ENCODE assay signal across 11 cellular contexts in the genomic region with DNA sequence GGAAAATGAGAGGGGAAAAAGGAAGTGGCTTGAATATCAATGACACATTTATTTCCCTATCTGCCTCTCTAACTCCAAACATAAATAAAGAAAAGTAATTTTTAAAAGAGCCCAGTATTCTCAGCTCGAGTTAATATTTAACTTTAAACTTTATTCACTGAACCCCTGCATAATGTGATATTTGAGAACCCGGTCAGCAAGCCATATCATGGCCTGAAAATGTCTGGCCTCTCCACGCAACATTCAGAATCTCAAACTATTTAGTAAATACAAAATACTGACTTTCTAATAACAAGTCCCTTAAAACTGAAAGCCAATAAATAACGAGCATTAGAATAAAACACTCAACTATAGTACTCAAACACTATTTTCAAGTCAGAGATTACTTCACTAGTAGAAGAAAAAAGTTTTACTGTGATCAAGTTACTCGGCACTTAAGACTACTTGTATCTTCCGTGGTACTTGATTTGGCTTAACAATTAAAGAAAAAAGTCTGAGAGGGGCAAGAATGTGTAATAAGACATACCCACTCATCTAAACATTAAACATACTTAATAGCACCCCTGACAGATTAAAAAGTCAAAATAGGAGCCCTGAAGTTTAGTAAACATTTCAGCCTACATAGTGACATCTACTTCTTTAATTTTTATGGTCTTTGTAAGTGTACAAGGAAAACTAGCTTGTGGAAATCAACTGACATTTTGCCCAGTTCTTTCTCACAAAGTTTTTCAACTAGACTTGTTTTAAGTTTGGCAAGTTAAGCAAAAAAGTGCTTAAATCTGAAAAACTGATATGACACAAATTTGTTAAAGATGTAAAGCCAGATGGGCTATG. TPM values are rescaled to one million over a fixed set of nuclear protein-coding genes. Genes with fewer than 3 reads are reported as not detected.
DNase-seq lines count a peak whose midpoint lies in the region; ATAC-seq, FAIRE-seq and TF ChIP-seq lines count a peak whose summit lies in the region.
"Had no signal": no experiment of that assay in that cellular context is flagged by ENCODE, and none has a peak within 500 bp of the region (broad histone marks: within the 10 kb centered on the region; RNA-seq: fewer than 3 reads in every experiment).

No MANE protein-coding gene starts in this region.

- no peak for DNase-seq in GM23248
- DNase-seq in keratinocyte (ENCODE audit: low read depth, low spot score): no peak
- no peak for DNase-seq in ecto neural progenitor cell (ENCODE audit: low spot score)
- no peak for DNase-seq in Peyer's patch
- no peak for DNase-seq in NAMALWA (ENCODE audit: low spot score)
- DNase-seq: activated gamma-delta T cell treated with Interleukin-2 at 50 U/mL for 16 hours, NCI-H1694, right cardiac atrium had no signal

- H3K4me2 ChIP-seq in GM23248 (ENCODE audit: unreplicated experiment) (peak overlapping the region; percentile 61), keratinocyte (ENCODE audit: control insufficient read depth, extremely low read depth, insufficient read depth, low read depth, low read length) (peak overlapping the region; percentile 80)

- dilution Hi-C loops in keratinocyte (cut with MboI; ENCODE audit: extremely low pct_ligation_motif_present, low sequenced_read_pairs): no loop called here

- H3K4me1 ChIP-seq in GM23248 (ENCODE audit: insufficient read depth) (peaks cover 99% of the 10 kb centered on the region), keratinocyte (ENCODE audit: control insufficient read depth, extremely low read depth, insufficient read depth, low read length) (peaks cover 87% of the 10 kb centered on the region), Peyer's patch (peaks cover 0 to 43% (median 0%) of the 10 kb centered on the region in 4 donors)

- 39 to 41% methylated on average over 6 of the region's 6 CpGs for WGBS in GM23248 (ENCODE audit: low coverage in 1 of 2, low lambda C conversion rate in 2 of 2, missing lambda C conversion rate in 2 of 2), 2 experiments

- no peaks in the 10 kb centered on the region for H3K9me1 ChIP-seq in keratinocyte (ENCODE audit: control insufficient read depth, extremely low read depth, insufficient read depth, low read length)

- H3K36me3 ChIP-seq in GM23248 (ENCODE audit: low read depth) (no peaks in the 10 kb centered on the region), keratinocyte (ENCODE audit: control insufficient read depth in 2 of 2, extremely low read depth in 1 of 2, insufficient read depth in 2 of 2, low read length in 2 of 2) (peaks cover 0 to 3% of the 10 kb centered on the region in 2 experiments), Peyer's patch (no peaks in the 10 kb centered on the region)

- TF ChIP-seq CTCF in VCaP (conservative IDR thresholded peaks at IDR 0.05) (no peak), keratinocyte (optimal IDR thresholded peaks at IDR 0.05 in 1 of 3, IDR thresholded peaks at IDR 0.05 in 1 of 3, conservative IDR thresholded peaks at IDR 0.05 in 1 of 3; ENCODE audit: extremely low read depth in 1 of 3, insufficient read depth in 2 of 3, low read length in 3 of 3) (no peak), Peyer's patch (IDR thresholded peaks at IDR 0.05) (no peak)

- no peak for TF ChIP-seq POLR2A in Peyer's patch (IDR thresholded peaks at IDR 0.05)

- H3K9me2 ChIP-seq in GM23248 (ENCODE audit: insufficient read depth): no peaks in the 10 kb centered on the region

- ATAC-seq in HG03045 (IDR thresholded peaks at IDR 0.05; ENCODE audit: unreplicated experiment): no peak
- ATAC-seq: right cardiac atrium had no signal

- H3K79me2 ChIP-seq in GM23248 (ENCODE audit: insufficient read depth): peaks cover 100% of the 10 kb centered on the region
- H3K79me2 ChIP-seq in keratinocyte (ENCODE audit: control insufficient read depth, insufficient read depth, low read length): peaks cover 99% of the 10 kb centered on the region

- H3K9me3 ChIP-seq in GM23248 (ENCODE audit: low read depth) (no peaks in the 10 kb centered on the region), keratinocyte (ENCODE audit: control insufficient read depth, low read depth, low read length) (no peaks in the 10 kb centered on the region), Peyer's patch (no peaks in the 10 kb centered on the region)

- peak overlapping the region; percentile 29 for H3K9ac ChIP-seq in GM23248
- no peak overlapping the region for H3K9ac ChIP-seq in keratinocyte (ENCODE audit: control insufficient read depth, extremely low read depth, insufficient read depth, low read length)

- H3K27ac ChIP-seq in GM23248 (peak overlapping the region; percentile 61), VCaP (peak overlapping the region; percentile 88), keratinocyte (ENCODE audit: control insufficient read depth, insufficient read depth, low read length) (peak overlapping the region; percentile 53), skin epidermis (peak overlapping the region in 12 of 21 experiments; percentile 0 to 55 (median 18)), Peyer's patch (peak overlapping the region in 2 of 4 donors; percentile 35 to 56)

- H3K4me3 ChIP-seq in GM23248 (peak overlapping the region; percentile 31), keratinocyte (ENCODE audit: control insufficient read depth in 2 of 3, extremely low read depth in 1 of 3, insufficient read depth in 2 of 3, low read depth in 1 of 3, low read length in 3 of 3) (peak overlapping the region in 2 of 3 experiments; percentile 1 to 29), skin epidermis (no peak overlapping the region), Peyer's patch (no peak overlapping the region)

- in situ Hi-C loops in GM23248 (cut with MboI): loop anchor here (10.0 kb wide), 1 partner anchor 163 kb away; no protein-coding TSS in a partner anchor

- H4K20me1 ChIP-seq in GM23248 (ENCODE audit: insufficient read depth) (peaks cover 87% of the 10 kb centered on the region), keratinocyte (ENCODE audit: control insufficient read depth, extremely low read depth, insufficient read depth, low read length) (peaks cover 15% of the 10 kb centered on the region)

- peaks cover 76% of the 10 kb centered on the region for H3F3A ChIP-seq in GM23248 (ENCODE audit: insufficient read depth)

- H3K27me3 ChIP-seq in GM23248 (replicated peaks; ENCODE audit: insufficient read depth): no peaks in the 10 kb centered on the region
- no peaks in the 10 kb centered on the region for H3K27me3 ChIP-seq in keratinocyte (ENCODE audit: control insufficient read depth, extremely low read depth, insufficient read depth, low read length)
- H3K27me3 ChIP-seq in Peyer's patch: no peaks in the 10 kb centered on the region

- FAIRE-seq in keratinocyte (lab: Jason Lieb, UNC): peak; percentile 5

- no peak overlapping the region for H2AFZ ChIP-seq in GM23248
- H2AFZ ChIP-seq in keratinocyte (ENCODE audit: control insufficient read depth, low read length): no peak overlapping the region

RNA-seq across cellular contexts. Expression of gene RTN4, which starts 38.3 kb away (rescaled TPM):
- 390 and 425 TPM in 2 replicates for total RNA-seq in GM23248 (2014; rRNA removed; shearing (Covaris generic))
- 357 and 361 TPM in 2 replicates for polyA plus RNA-seq in GM23248 (2016; fragmentation: Nextera tagmentation; extraction: Ambion mirVana)
- 244 to 434 TPM (median 406 TPM) in 3 replicates for polyA plus RNA-seq in keratinocyte
- 206 TPM for polyA plus RNA-seq in keratinocyte (2011; ENCODE audit: low read depth)
- 257 and 472 TPM in 2 replicates for polyA plus RNA-seq in keratinocyte (2011; cell fraction: cytosol; rRNA removed)
- 657 and 1,094 TPM in 2 replicates for polyA plus RNA-seq in keratinocyte (2011; cell fraction: nucleus; rRNA removed)
- 377 and 414 TPM in 2 replicates for polyA plus RNA-seq in keratinocyte (2012; ENCODE audit: low replicate concordance)
- 170 to 479 TPM (median 356 TPM) in 3 replicates for polyA minus RNA-seq in keratinocyte
- 181 TPM for polyA minus RNA-seq in keratinocyte (2011; cell fraction: cytosol; rRNA and poly(A)+ RNA removed)
- 288 and 556 TPM in 2 replicates for polyA minus RNA-seq in keratinocyte (2011; cell fraction: nucleus; rRNA and poly(A)+ RNA removed)
- 100 to 1,000 TPM; 140 to 313 (median 195) TPM for total RNA-seq in Peyer's patch

Comparison
In these comparisons a context has a peak if more than half of its experiments do, and no peak if none do; other contexts are left out.
1. H3K4me3 ChIP-seq: peak in GM23248 (single experiment) and keratinocyte (2 of 3); none in skin epidermis (0 of 7) and Peyer's patch (0 of 4).